ENCODE assay signal across 13 cellular contexts in genomic region chr22:38481162-38481870, GRCh38. TPM values are rescaled to one million over a fixed set of nuclear protein-coding genes. Genes with fewer than 3 reads are reported as not detected.
DNase-seq lines count a peak whose midpoint lies in the region; ATAC-seq and TF ChIP-seq lines count a peak whose summit lies in the region.
"Had no signal": no experiment of that assay in that cellular context is flagged by ENCODE, and none has a peak within 500 bp of the region (broad histone marks: within the 10 kb centered on the region; RNA-seq: fewer than 3 reads in every experiment).

No MANE protein-coding gene starts in this region.

- H3K27ac ChIP-seq in neural progenitor cell, result peak overlapping the region; percentile 67
- H3K27ac ChIP-seq: testis had no signal

- peaks cover 55% of the 10 kb centered on the region for H3K36me3 Mint-ChIP-seq in activated CD4-positive, alpha-beta T cell treated with anti-CD3 and anti-CD28 coated beads, Interleukin-2, amount 10 ng/mL, durations not matched to agents 24 days and 14 days (ENCODE audit: low read depth)
- H3K36me3 Mint-ChIP-seq in HFFc6 (ENCODE audit: low read depth) (peaks cover 58% of the 10 kb centered on the region), neural progenitor cell (peaks cover 47% of the 10 kb centered on the region)
- peaks cover 61% of the 10 kb centered on the region for H3K36me3 Mint-ChIP-seq in effector memory CD8-positive, alpha-beta T cell (ENCODE audit: insufficient read depth)

- H3K4me3 Mint-ChIP-seq in activated CD4-positive, alpha-beta T cell treated with anti-CD3 and anti-CD28 coated beads, Interleukin-2, amount 10 ng/mL, durations not matched to agents 24 days and 14 days, result no peak overlapping the region
- H3K4me3 Mint-ChIP-seq in HFFc6 (peak overlapping the region; percentile 43; the same call in 1 of the 2 replicates), neural progenitor cell (no peak overlapping the region)
- H3K4me3 Mint-ChIP-seq in effector memory CD8-positive, alpha-beta T cell, result no peak overlapping the region

- H3K4me1 ChIP-seq in neural progenitor cell, result no peaks in the 10 kb centered on the region
- H3K4me1 ChIP-seq: testis had no signal

- H3K27me3 Mint-ChIP-seq in activated CD4-positive, alpha-beta T cell treated with anti-CD3 and anti-CD28 coated beads, Interleukin-2, amount 10 ng/mL, durations not matched to agents 24 days and 14 days, result no peaks in the 10 kb centered on the region
- H3K27me3 Mint-ChIP-seq in HFFc6 (ENCODE audit: insufficient read depth), result peaks cover 2% of the 10 kb centered on the region
- H3K27me3 Mint-ChIP-seq in effector memory CD8-positive, alpha-beta T cell, result no peaks in the 10 kb centered on the region
- peaks cover 4% of the 10 kb centered on the region for H3K27me3 Mint-ChIP-seq in neural progenitor cell (ENCODE audit: insufficient read depth, low read depth)

- peaks cover 18% of the 10 kb centered on the region for H3K36me3 ChIP-seq in neural progenitor cell

- H3K9me3 ChIP-seq in neural progenitor cell (ENCODE audit: low read depth), result no peaks in the 10 kb centered on the region
- H3K9me3 ChIP-seq: SK-N-SH, testis had no signal

- no peak overlapping the region for H3K4me2 ChIP-seq in neural progenitor cell
- H3K4me2 ChIP-seq: SK-N-SH had no signal

- no peak overlapping the region for H2AFZ ChIP-seq in neural progenitor cell (replicated peaks)

- no peak overlapping the region for H3K9ac ChIP-seq in neural progenitor cell
- H3K9ac ChIP-seq: SK-N-SH had no signal

- H3K4me3 ChIP-seq in neural progenitor cell, result no peak overlapping the region
- H3K4me3 ChIP-seq: testis had no signal

- H3K4me1 Mint-ChIP-seq in activated CD4-positive, alpha-beta T cell treated with anti-CD3 and anti-CD28 coated beads, Interleukin-2, amount 10 ng/mL, durations not matched to agents 24 days and 14 days, result peaks cover 11% of the 10 kb centered on the region
- H3K4me1 Mint-ChIP-seq in HFFc6 (ENCODE audit: low read depth) (peaks cover 51% of the 10 kb centered on the region), neural progenitor cell (peaks cover 4% of the 10 kb centered on the region)
- peaks cover 5 to 19% of the 10 kb centered on the region in 2 donors for H3K4me1 Mint-ChIP-seq in effector memory CD8-positive, alpha-beta T cell (ENCODE audit: low read depth in 2 of 2)

- no peak for DNase-seq in activated CD4-positive, alpha-beta T cell treated with anti-CD3 and anti-CD28 coated beads, Interleukin-2, amount 10 ng/mL, durations not matched to agents 24 days and 14 days
- DNase-seq in activated CD4-positive, alpha-beta T cell treated with anti-CD3 and anti-CD28 coated beads for 4 hours, result no peak
- DNase-seq in HFFc6, result peak; percentile 9
- no peak for DNase-seq in effector memory CD8-positive, alpha-beta T cell
- DNase-seq in neural progenitor cell (ENCODE audit: low spot score), result no peak
- no peak for DNase-seq in medulla oblongata (ENCODE audit: extremely low spot score)
- DNase-seq: caudate nucleus, NCI-H446, SK-N-SH, small intestine, testis had no signal

- H4K20me1 ChIP-seq in neural progenitor cell (ENCODE audit: low read depth), result peaks cover 23% of the 10 kb centered on the region

- H3K27me3 ChIP-seq in neural progenitor cell, result no peaks in the 10 kb centered on the region
- H3K27me3 ChIP-seq: testis had no signal

- no peaks in the 10 kb centered on the region for H3K9me3 Mint-ChIP-seq in activated CD4-positive, alpha-beta T cell treated with anti-CD3 and anti-CD28 coated beads, Interleukin-2, amount 10 ng/mL, durations not matched to agents 24 days and 14 days
- H3K9me3 Mint-ChIP-seq in HFFc6, result no peaks in the 10 kb centered on the region
- H3K9me3 Mint-ChIP-seq in effector memory CD8-positive, alpha-beta T cell, result no peaks in the 10 kb centered on the region
- no peaks in the 10 kb centered on the region for H3K9me3 Mint-ChIP-seq in neural progenitor cell

- H3K27ac Mint-ChIP-seq in activated CD4-positive, alpha-beta T cell treated with anti-CD3 and anti-CD28 coated beads, Interleukin-2, amount 10 ng/mL, durations not matched to agents 24 days and 14 days, result peak overlapping the region; percentile 0
- H3K27ac Mint-ChIP-seq in HFFc6 (peak overlapping the region; percentile 78), neural progenitor cell (no peak overlapping the region)
- peak overlapping the region; percentile 69 to 91 for H3K27ac Mint-ChIP-seq in effector memory CD8-positive, alpha-beta T cell

- no peak for TF ChIP-seq CTCF in HFFc6 (IDR thresholded peaks at IDR 0.05)
- TF ChIP-seq CTCF in neural progenitor cell (IDR thresholded peaks at IDR 0.05), result no peak

- ATAC-seq in effector memory CD8-positive, alpha-beta T cell (replicated peaks), result no peak
- ATAC-seq in GM21367 (IDR thresholded peaks at IDR 0.05; ENCODE audit: unreplicated experiment) (no peak), GM19351 (IDR thresholded peaks at IDR 0.05; ENCODE audit: unreplicated experiment) (no peak)

- intact Hi-C loops in activated CD4-positive, alpha-beta T cell treated with anti-CD3 and anti-CD28 coated beads, Interleukin-2, amount 10 ng/mL, durations not matched to agents 24 days and 14 days (cut with micrococcal nuclease), result no loop called here

- H3F3A ChIP-seq in neural progenitor cell (ENCODE audit: low read depth), result peaks cover 86% of the 10 kb centered on the region

- no peaks in the 10 kb centered on the region for H3K79me2 ChIP-seq in neural progenitor cell (ENCODE audit: low read depth)

RNA-seq across cellular contexts. Expression of gene KDELR3, which starts 13.4 kb away (rescaled TPM):
- 1.1 and 1.3 TPM in 2 replicates for total RNA-seq in activated CD4-positive, alpha-beta T cell treated with anti-CD3 and anti-CD28 coated beads, Interleukin-2, amount 10 ng/mL, durations not matched to agents 24 days and 14 days
- total RNA-seq in HFFc6 (2021; fragmentation: NEBNext Ultra II Directional; extraction: Animal tissue kit (Norgen Biotek cat#: 25700)), result 100 to 1,000 TPM; 138 to 187 (median 172) TPM
- 3.4 and 4.6 TPM in 2 replicates for total RNA-seq in neural progenitor cell (ENCODE audit: low replicate concordance)

RNA-seq across cellular contexts. Expression of gene DDX17, which starts 24.8 kb away (rescaled TPM):
- total RNA-seq in activated CD4-positive, alpha-beta T cell treated with anti-CD3 and anti-CD28 coated beads, Interleukin-2, amount 10 ng/mL, durations not matched to agents 24 days and 14 days, result 373 and 374 TPM in 2 replicates
- 100 to 1,000 TPM; 211 to 246 (median 220) TPM for total RNA-seq in HFFc6 (2021; fragmentation: NEBNext Ultra II Directional; extraction: Animal tissue kit (Norgen Biotek cat#: 25700))
- total RNA-seq in neural progenitor cell (ENCODE audit: low replicate concordance), result 621 and 672 TPM in 2 replicates

RNA-seq across cellular contexts. Expression of gene KCNJ4, which starts 26.3 kb away (rescaled TPM):
- not detected in 2 replicates for total RNA-seq in activated CD4-positive, alpha-beta T cell treated with anti-CD3 and anti-CD28 coated beads, Interleukin-2, amount 10 ng/mL, durations not matched to agents 24 days and 14 days
- total RNA-seq in HFFc6 (2021; fragmentation: NEBNext Ultra II Directional; extraction: Animal tissue kit (Norgen Biotek cat#: 25700)), result not detected
- 0.82 and 4.6 TPM in 2 replicates for total RNA-seq in neural progenitor cell (ENCODE audit: low replicate concordance)

Comparison
In these comparisons a context has a peak if more than half of its experiments do, and no peak if none do; other contexts are left out.
1. RNA of gene KDELR3, which starts 13.4 kb away (total RNA-seq): 138 to 187 TPM in HFFc6; 3.4 to 4.6 TPM in neural progenitor cell and 1.1 to 1.3 TPM in activated CD4-positive, alpha-beta T cell treated with anti-CD3 and anti-CD28 coated beads, Interleukin-2, amount 10 ng/mL, durations not matched to agents 24 days and 14 days; every median in the first group is over 10 times any median in the second.